ENCODE assay signal across 1 cellular context in the genomic region with DNA sequence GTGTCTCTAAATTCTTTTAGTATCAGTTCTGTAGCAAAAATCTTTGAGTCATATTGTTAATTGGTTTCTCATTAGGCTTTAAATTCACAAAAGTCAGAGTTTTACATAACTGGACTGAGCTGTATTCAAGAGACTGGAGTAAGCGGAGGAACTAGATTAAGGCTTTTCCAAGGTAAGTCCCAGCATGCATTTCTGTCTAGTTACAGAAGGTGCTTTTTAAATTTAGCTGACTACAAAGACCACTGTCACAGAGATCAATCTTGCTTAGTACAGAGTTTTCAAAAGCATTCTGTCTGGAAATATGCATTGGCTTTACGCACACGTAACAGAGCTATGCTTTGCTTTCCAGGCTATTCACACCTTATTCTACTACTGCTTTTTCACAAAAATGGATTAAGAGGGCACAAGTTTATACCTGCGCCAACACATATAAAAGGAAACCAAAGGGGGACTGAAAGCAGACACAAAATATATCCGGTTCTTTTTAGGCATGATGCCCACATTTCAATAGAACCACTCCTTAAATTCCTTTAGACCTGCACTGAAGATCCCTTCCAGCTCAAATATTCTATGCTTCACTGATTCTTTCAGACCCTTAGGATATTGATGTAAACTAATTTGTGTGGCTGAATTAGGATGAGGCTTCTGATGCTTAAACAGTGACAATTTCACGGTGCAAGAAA.
TF ChIP-seq lines count a peak whose summit lies in the region.

No MANE protein-coding gene starts in this region.

TF ChIP-seq in GM23338, 12 proteins besides CTCF, POLR2A, EP300 and RAD21 (continued from another document):
- TF ChIP-seq, protein P1, sequence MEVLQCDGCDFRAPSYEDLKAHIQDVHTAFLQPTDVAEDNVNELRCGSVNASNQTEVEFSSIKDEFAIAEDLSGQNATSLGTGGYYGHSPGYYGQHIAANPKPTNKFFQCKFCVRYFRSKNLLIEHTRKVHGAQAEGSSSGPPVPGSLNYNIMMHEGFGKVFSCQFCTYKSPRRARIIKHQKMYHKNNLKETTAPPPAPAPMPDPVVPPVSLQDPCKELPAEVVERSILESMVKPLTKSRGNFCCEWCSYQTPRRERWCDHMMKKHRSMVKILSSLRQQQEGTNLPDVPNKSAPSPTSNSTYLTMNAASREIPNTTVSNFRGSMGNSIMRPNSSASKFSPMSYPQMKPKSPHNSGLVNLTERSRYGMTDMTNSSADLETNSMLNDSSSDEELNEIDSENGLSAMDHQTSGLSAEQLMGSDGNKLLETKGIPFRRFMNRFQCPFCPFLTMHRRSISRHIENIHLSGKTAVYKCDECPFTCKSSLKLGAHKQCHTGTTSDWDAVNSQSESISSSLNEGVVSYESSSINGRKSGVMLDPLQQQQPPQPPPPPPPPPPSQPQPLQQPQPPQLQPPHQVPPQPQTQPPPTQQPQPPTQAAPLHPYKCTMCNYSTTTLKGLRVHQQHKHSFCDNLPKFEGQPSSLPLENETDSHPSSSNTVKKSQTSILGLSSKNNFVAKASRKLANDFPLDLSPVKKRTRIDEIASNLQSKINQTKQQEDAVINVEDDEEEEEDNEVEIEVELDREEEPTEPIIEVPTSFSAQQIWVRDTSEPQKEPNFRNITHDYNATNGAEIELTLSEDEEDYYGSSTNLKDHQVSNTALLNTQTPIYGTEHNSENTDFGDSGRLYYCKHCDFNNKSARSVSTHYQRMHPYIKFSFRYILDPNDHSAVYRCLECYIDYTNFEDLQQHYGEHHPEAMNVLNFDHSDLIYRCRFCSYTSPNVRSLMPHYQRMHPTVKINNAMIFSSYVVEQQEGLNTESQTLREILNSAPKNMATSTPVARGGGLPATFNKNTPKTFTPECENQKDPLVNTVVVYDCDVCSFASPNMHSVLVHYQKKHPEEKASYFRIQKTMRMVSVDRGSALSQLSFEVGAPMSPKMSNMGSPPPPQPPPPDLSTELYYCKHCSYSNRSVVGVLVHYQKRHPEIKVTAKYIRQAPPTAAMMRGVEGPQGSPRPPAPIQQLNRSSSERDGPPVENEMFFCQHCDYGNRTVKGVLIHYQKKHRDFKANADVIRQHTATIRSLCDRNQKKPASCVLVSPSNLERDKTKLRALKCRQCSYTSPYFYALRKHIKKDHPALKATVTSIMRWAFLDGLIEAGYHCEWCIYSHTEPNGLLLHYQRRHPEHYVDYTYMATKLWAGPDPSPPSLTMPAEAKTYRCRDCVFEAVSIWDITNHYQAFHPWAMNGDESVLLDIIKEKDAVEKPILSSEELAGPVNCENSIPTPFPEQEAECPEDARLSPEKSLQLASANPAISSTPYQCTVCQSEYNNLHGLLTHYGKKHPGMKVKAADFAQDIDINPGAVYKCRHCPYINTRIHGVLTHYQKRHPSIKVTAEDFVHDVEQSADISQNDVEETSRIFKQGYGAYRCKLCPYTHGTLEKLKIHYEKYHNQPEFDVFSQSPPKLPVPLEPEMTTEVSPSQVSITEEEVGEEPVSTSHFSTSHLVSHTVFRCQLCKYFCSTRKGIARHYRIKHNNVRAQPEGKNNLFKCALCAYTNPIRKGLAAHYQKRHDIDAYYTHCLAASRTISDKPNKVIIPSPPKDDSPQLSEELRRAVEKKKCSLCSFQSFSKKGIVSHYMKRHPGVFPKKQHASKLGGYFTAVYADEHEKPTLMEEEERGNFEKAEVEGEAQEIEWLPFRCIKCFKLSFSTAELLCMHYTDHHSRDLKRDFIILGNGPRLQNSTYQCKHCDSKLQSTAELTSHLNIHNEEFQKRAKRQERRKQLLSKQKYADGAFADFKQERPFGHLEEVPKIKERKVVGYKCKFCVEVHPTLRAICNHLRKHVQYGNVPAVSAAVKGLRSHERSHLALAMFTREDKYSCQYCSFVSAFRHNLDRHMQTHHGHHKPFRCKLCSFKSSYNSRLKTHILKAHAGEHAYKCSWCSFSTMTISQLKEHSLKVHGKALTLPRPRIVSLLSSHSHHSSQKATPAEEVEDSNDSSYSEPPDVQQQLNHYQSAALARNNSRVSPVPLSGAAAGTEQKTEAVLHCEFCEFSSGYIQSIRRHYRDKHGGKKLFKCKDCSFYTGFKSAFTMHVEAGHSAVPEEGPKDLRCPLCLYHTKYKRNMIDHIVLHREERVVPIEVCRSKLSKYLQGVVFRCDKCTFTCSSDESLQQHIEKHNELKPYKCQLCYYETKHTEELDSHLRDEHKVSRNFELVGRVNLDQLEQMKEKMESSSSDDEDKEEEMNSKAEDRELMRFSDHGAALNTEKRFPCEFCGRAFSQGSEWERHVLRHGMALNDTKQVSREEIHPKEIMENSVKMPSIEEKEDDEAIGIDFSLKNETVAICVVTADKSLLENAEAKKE (CRISPR knock-in tag; IDR thresholded peaks at IDR 0.05): no peak
